In genomic region chr2:127622561-127623387, GRCh38 we compare ENCODE assay signal across 22 cellular contexts. TPM values are rescaled to one million over a fixed set of nuclear protein-coding genes. Genes with fewer than 3 reads are reported as not detected.
DNase-seq lines count a peak whose midpoint lies in the region; ATAC-seq and TF ChIP-seq lines count a peak whose summit lies in the region.
"Had no signal": no experiment of that assay in that cellular context is flagged by ENCODE, and none has a peak within 500 bp of the region (broad histone marks: within the 10 kb centered on the region; RNA-seq: fewer than 3 reads in every experiment).

No MANE protein-coding gene starts in this region.

- no peaks in the 10 kb centered on the region for H3K27me3 ChIP-seq in PC-3 (ENCODE audit: low read length)
- H3K27me3 ChIP-seq: SJSA1, upper lobe of left lung had no signal

- H3K27me3 Mint-ChIP-seq in memory B cell, result no peaks in the 10 kb centered on the region

- no peak overlapping the region for H3K4me3 ChIP-seq in PC-3 (ENCODE audit: low read length)
- H3K4me3 ChIP-seq: SJSA1, upper lobe of left lung had no signal

- ATAC-seq in left cardiac atrium, result no peak
- ATAC-seq in Right ventricle myocardium superior (ENCODE audit: poor library complexity), result no peak
- ATAC-seq in PC-3, result no peak
- no peak for ATAC-seq in memory B cell (ENCODE audit: low read depth)
- ATAC-seq: activated CD4-positive, CD25-positive, alpha-beta regulatory T cell treated with anti-CD3 and anti-CD28 coated beads, Interleukin-2, amount 50 U/mL, for 24 hours had no signal

- peak overlapping the region; percentile 74 for H3K27ac ChIP-seq in PC-3 (ENCODE audit: low read length)
- H3K27ac ChIP-seq: upper lobe of left lung had no signal

- POLR2A ChIA-PET in PC-3 (lab: Charles Lee; ENCODE audit: unreplicated experiment), result no interaction called here

- no TSS peak for BruUV-seq in PC-3 (replicated peaks; lab: Mats Ljungman, UMichigan)

- no peaks in the 10 kb centered on the region for H3K36me3 Mint-ChIP-seq in memory B cell
- H3K36me3 Mint-ChIP-seq: mesothelial cell of epicardium had no signal

- H3K79me2 ChIP-seq in PC-3 (ENCODE audit: low read length), result peaks cover 52% of the 10 kb centered on the region

- H3K4me2 ChIP-seq in PC-3 (ENCODE audit: low read length), result peak overlapping the region; percentile 61

- H3K9me3 Mint-ChIP-seq in memory B cell, result no peaks in the 10 kb centered on the region
- H3K9me3 Mint-ChIP-seq: mesothelial cell of epicardium, neural crest cell had no signal

- CTCF ChIA-PET in PC-3 (lab: Charles Lee), result no interaction called here

- DNase-seq in left cardiac atrium (peak; percentile 16), Right ventricle myocardium superior (no peak), PC-3 (no peak), memory B cell (ENCODE audit: low spot score in 2 of 2) (no peak), GM19240 (ENCODE audit: insufficient read length, low spot score) (no peak), NCI-H2171 (lab: John Stamatoyannopoulos, UW) (no peak), retina (no peak)
- DNase-seq: activated naive CD4-positive, alpha-beta T cell treated with Interleukin-2 at 50 U/mL for 16 hours; hippocampal formation; NCI-H1417 treated with DMSO at 0.1 percent for 48 hours; NCI-H2171 treated with DMSO at 0.1 percent for 48 hours; OCI-M1; stimulated activated CD4-positive, alpha-beta T cell treated with anti-CD3 and anti-CD28 coated beads, Interleukin-15, amount 100 ng/mL, for 24 hours; stimulated activated naive CD4-positive, alpha-beta T cell treated with Interleukin-2 at 50 U/mL for 16 hours had no signal

- H3K4me1 Mint-ChIP-seq in memory B cell, result peaks cover 37% of the 10 kb centered on the region
- H3K4me1 Mint-ChIP-seq: neural crest cell had no signal

- no peak overlapping the region for H2AFZ ChIP-seq in PC-3 (ENCODE audit: low read length)

- no peaks in the 10 kb centered on the region for H4K20me1 ChIP-seq in PC-3 (ENCODE audit: low read length)

- TF ChIP-seq CTCF in PC-3 (conservative IDR thresholded peaks at IDR 0.05; ENCODE audit: low read depth, low read length), result no peak

- no peaks in the 10 kb centered on the region for H3K9me3 ChIP-seq in PC-3 (ENCODE audit: low read length)
- H3K9me3 ChIP-seq: Caco-2, SJSA1, upper lobe of left lung had no signal

- H3F3A ChIP-seq in PC-3 (ENCODE audit: low read length, unreplicated experiment), result no peaks in the 10 kb centered on the region

- intact Hi-C loops in left cardiac atrium (cut with DNase I) (no loop called here), Right ventricle myocardium superior (cut with DNase I) (no loop called here), PC-3 (cut with micrococcal nuclease) (no loop called here)

- H3K36me3 ChIP-seq in PC-3 (ENCODE audit: low read depth, low read length), result peaks cover 18% of the 10 kb centered on the region; the same call in 1 of the 2 replicates
- H3K36me3 ChIP-seq: SJSA1, upper lobe of left lung had no signal

- H3K9ac ChIP-seq in PC-3 (ENCODE audit: low read length), result no peak overlapping the region; the same call in 1 of the 2 replicates

- H3K4me3 Mint-ChIP-seq in memory B cell, result peak overlapping the region; percentile 8
- H3K4me3 Mint-ChIP-seq: mesothelial cell of epicardium, neural crest cell had no signal

- peaks cover 51% of the 10 kb centered on the region for H3K4me1 ChIP-seq in PC-3 (ENCODE audit: insufficient read depth, low read length)
- H3K4me1 ChIP-seq: Caco-2, upper lobe of left lung had no signal

- H3K9me2 ChIP-seq in PC-3 (replicated peaks; ENCODE audit: low read length), result no peaks in the 10 kb centered on the region

- H3K27ac Mint-ChIP-seq in memory B cell, result no peak overlapping the region
- H3K27ac Mint-ChIP-seq: mesothelial cell of epicardium had no signal

RNA-seq across cellular contexts. Expression of gene GPR17, which starts 23.2 kb away (rescaled TPM):
- under 1 TPM in 1 of 2 donors, not detected in 1; 0.24 TPM for total RNA-seq in left cardiac atrium
- total RNA-seq in Right ventricle myocardium superior, result not detected
- 0.92 and 1.0 TPM in 2 replicates for total RNA-seq in PC-3 (2014; rRNA removed)
- total RNA-seq: Caco-2, G401, LHCN-M2, mesothelial cell of epicardium, SJSA1 had no signal

RNA-seq across cellular contexts. Expression of gene LIMS2, which starts 52.6 kb away (rescaled TPM):
- total RNA-seq in left cardiac atrium (100 to 1,000 TPM; 157 to 204 TPM), Right ventricle myocardium superior (237 TPM), PC-3 (2014; rRNA removed) (4.6 and 5.0 TPM in 2 replicates)

Comparison
In these comparisons a context has a peak if more than half of its experiments do, and no peak if none do; other contexts are left out.
1. RNA of gene LIMS2, which starts 52.6 kb away (total RNA-seq): 237 TPM in Right ventricle myocardium superior (single experiment) and 157 to 204 TPM in left cardiac atrium; 4.6 to 5.0 TPM in PC-3; every median in the first group is over 10 times any median in the second.